Comparison of ENCODE assay signal across 18 cellular contexts in the genomic region with DNA sequence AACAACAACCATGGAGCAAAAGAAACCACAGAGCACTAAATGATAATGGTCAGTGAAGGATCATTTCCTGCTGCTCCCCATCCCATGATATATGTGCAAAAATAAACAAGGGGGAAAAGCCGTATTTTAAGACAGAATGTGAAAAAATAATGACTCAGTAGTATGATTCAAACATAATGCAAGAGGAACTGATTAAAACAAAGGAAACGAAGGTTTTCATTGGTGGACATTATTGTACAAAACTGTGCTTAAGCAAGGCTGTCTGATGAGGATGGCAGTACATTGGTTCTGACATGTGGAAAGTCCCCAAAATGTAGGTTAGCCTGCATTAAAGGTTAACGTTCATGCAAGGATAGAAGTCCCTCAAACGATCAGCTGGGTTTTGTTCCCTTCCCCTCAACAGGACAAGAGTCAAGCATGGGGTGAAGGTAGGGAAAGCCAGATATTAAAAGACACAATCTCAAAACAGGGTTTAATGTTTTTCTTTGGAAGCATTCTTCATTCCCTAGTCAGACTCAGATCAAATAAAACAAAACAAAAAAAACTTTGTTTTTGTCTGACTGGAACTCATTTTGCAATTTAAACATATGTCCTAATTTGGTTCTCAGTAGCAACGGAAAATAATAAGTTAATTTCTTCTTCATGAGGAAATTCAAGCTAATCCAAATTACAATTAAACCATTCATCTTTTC. TPM values are rescaled to one million over a fixed set of nuclear protein-coding genes. Genes with fewer than 3 reads are reported as not detected.
DNase-seq lines count a peak whose midpoint lies in the region; ATAC-seq, FAIRE-seq and TF ChIP-seq lines count a peak whose summit lies in the region.
"Had no signal": no experiment of that assay in that cellular context is flagged by ENCODE, and none has a peak within 500 bp of the region (broad histone marks: within the 10 kb centered on the region; RNA-seq: fewer than 3 reads in every experiment).

No MANE protein-coding gene starts in this region.

- FAIRE-seq in urothelium cell line (lab: Jason Lieb, UNC), result peak; percentile 48

- H3K9me3 Mint-ChIP-seq in activated T-cell treated with anti-CD3 and anti-CD28 coated beads, Interleukin-2, amount 50 U/mL, for 72 hours, result peaks cover 0 to 1% of the 10 kb centered on the region in 2 donors
- H3K9me3 Mint-ChIP-seq in activated T-cell treated with anti-CD3 and anti-CD28 coated beads, Interleukin-2, amount 50 U/mL, for 4 hours, result no peaks in the 10 kb centered on the region

- no peak overlapping the region for H3K4me3 Mint-ChIP-seq in activated T-cell treated with anti-CD3 and anti-CD28 coated beads, Interleukin-2, amount 50 U/mL, for 72 hours
- H3K4me3 Mint-ChIP-seq in activated T-cell treated with anti-CD3 and anti-CD28 coated beads, Interleukin-2, amount 50 U/mL, for 4 hours, result no peak overlapping the region
- H3K4me3 Mint-ChIP-seq: activated CD4-positive, alpha-beta T cell treated with anti-CD3 and anti-CD28 coated beads for 36 hours; neural crest cell; type B pancreatic cell had no signal

- H3K27ac Mint-ChIP-seq in activated T-cell treated with anti-CD3 and anti-CD28 coated beads, Interleukin-2, amount 50 U/mL, for 72 hours, result peak overlapping the region; percentile 35
- H3K27ac Mint-ChIP-seq: activated CD4-positive, alpha-beta T cell treated with anti-CD3 and anti-CD28 coated beads for 36 hours; type B pancreatic cell had no signal

- H3K4me3 ChIP-seq in WI38 (ENCODE audit: low read depth, low read length), result peak overlapping the region; percentile 39
- H3K4me3 ChIP-seq in fibroblast of pulmonary artery (replicated peaks; ENCODE audit: low read depth, low read length), result peak overlapping the region; percentile 13
- H3K4me3 ChIP-seq: gastrocnemius medialis, skin epidermis had no signal

- H3K36me3 Mint-ChIP-seq in activated T-cell treated with anti-CD3 and anti-CD28 coated beads, Interleukin-2, amount 50 U/mL, for 72 hours (ENCODE audit: insufficient read depth in 2 of 2), result no peaks in the 10 kb centered on the region
- peaks cover 2% of the 10 kb centered on the region for H3K36me3 Mint-ChIP-seq in activated T-cell treated with anti-CD3 and anti-CD28 coated beads, Interleukin-2, amount 50 U/mL, for 4 hours (ENCODE audit: insufficient read depth)

- H3K4me1 Mint-ChIP-seq in activated T-cell treated with anti-CD3 and anti-CD28 coated beads, Interleukin-2, amount 50 U/mL, for 72 hours (ENCODE audit: low read depth), result peaks cover 15% of the 10 kb centered on the region
- H3K4me1 Mint-ChIP-seq in activated T-cell treated with anti-CD3 and anti-CD28 coated beads, Interleukin-2, amount 50 U/mL, for 4 hours (ENCODE audit: low read depth), result peaks cover 22% of the 10 kb centered on the region
- H3K4me1 Mint-ChIP-seq: neural crest cell had no signal

- TF ChIP-seq CTCF in WI38 (IDR thresholded peaks at IDR 0.05; ENCODE audit: low read depth, low read length), result no peak
- no peak for TF ChIP-seq CTCF in fibroblast of pulmonary artery (IDR thresholded peaks at IDR 0.05; ENCODE audit: low read length, missing control alignments)

- no peak for ATAC-seq in activated T-cell treated with anti-CD3 and anti-CD28 coated beads, Interleukin-2, amount 50 U/mL, for 72 hours (replicated peaks in 1 of 2)
- ATAC-seq in activated T-cell treated with anti-CD3 and anti-CD28 coated beads, Interleukin-2, amount 50 U/mL, for 4 hours, result no peak
- ATAC-seq in GM18858 (IDR thresholded peaks at IDR 0.05; ENCODE audit: unreplicated experiment), result no peak
- ATAC-seq: activated CD4-positive, alpha-beta T cell treated with anti-CD3 and anti-CD28 coated beads for 36 hours; gastrocnemius medialis had no signal

- peaks cover 9% of the 10 kb centered on the region for H3K27me3 Mint-ChIP-seq in activated T-cell treated with anti-CD3 and anti-CD28 coated beads, Interleukin-2, amount 50 U/mL, for 72 hours (ENCODE audit: low read depth)
- H3K27me3 Mint-ChIP-seq in activated T-cell treated with anti-CD3 and anti-CD28 coated beads, Interleukin-2, amount 50 U/mL, for 4 hours (ENCODE audit: low read depth), result peaks cover 4% of the 10 kb centered on the region
- H3K27me3 Mint-ChIP-seq: activated CD4-positive, alpha-beta T cell treated with anti-CD3 and anti-CD28 coated beads for 36 hours had no signal

- no peak for DNase-seq in activated T-cell treated with anti-CD3 and anti-CD28 coated beads, Interleukin-2, amount 50 U/mL, for 72 hours
- no peak for DNase-seq in activated T-cell treated with anti-CD3 and anti-CD28 coated beads, Interleukin-2, amount 50 U/mL, for 4 hours
- DNase-seq in fibroblast of pulmonary artery (ENCODE audit: low read depth), result peak; percentile 88
- no peak for DNase-seq in urothelium cell line (ENCODE audit: low spot score)
- DNase-seq in activated naive CD4-positive, alpha-beta T cell treated with anti-CD3 and anti-CD28 coated beads, Interleukin-2, amount 50 U/mL, for 16 hours, result no peak
- DNase-seq in NCI-H146 treated with DMSO at 0.1 percent for 48 hours (lab: John Stamatoyannopoulos, UW; ENCODE audit: unreplicated experiment), result no peak
- DNase-seq: ACHN; activated CD4-positive, alpha-beta T cell treated with anti-CD3 and anti-CD28 coated beads for 36 hours; activated effector memory CD4-positive, alpha-beta T cell treated with anti-CD3 and anti-CD28 coated beads, Interleukin-2, amount 50 U/mL, for 16 hours; gastrocnemius medialis; NCI-H2029 treated with DMSO at 0.1 percent for 48 hours; SW 1271 had no signal

RNA-seq across cellular contexts. Expression of a gene that starts 26.2 kb away (rescaled TPM):
- under 1 TPM; 0.19 to 0.60 TPM for total RNA-seq in activated T-cell treated with anti-CD3 and anti-CD28 coated beads, Interleukin-2, amount 50 U/mL, for 72 hours
- total RNA-seq in activated T-cell treated with anti-CD3 and anti-CD28 coated beads, Interleukin-2, amount 50 U/mL, for 4 hours, result under 1 TPM; 0.18 to 0.32 (median 0.30) TPM
- total RNA-seq: activated CD4-positive, alpha-beta T cell treated with anti-CD3 and anti-CD28 coated beads for 36 hours; kidney epithelial cell; neural crest cell had no signal
